Comparison of ENCODE assay signal across 33 cellular contexts in the genomic region with DNA sequence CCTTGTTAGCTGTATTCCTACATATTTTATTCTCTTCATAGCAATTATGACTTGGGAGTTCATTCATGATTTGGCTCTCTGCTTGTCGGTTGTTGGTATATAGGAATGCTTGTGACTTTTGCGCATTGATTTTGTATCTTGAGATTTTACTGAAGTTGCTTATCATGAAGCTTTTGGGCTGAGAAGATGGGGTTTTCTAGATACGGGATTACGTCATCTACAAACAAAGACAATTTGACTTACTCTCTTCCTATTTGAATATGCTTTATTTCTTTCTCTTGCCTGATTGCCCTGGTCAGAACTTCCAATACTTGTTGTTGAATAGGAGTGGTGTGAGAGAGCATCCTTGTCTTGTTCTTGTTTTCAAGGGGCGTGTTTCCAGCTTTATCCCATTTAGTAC.
DNase-seq lines count a peak whose midpoint lies in the region; ATAC-seq, FAIRE-seq and TF ChIP-seq lines count a peak whose summit lies in the region.
"Had no signal": no experiment of that assay in that cellular context is flagged by ENCODE, and none has a peak within 500 bp of the region (broad histone marks: within the 10 kb centered on the region; RNA-seq: fewer than 3 reads in every experiment).

No MANE protein-coding gene starts in this region.

- H3K27ac ChIP-seq in HepG2 (ENCODE audit: extremely low read length, insufficient read depth, low read length) (no peak overlapping the region), right lobe of liver (no peak overlapping the region), HEK293 (ENCODE audit: extremely low read depth, low read depth, low read length) (no peak overlapping the region), GM12878 (ENCODE audit: control insufficient read depth, insufficient read depth) (no peak overlapping the region), body of pancreas (no peak overlapping the region)
- H3K27ac ChIP-seq: 22Rv1; A549; BLaER1; BLaER1 treated with 17β-estradiol and CSF1 and Interleukin-3, amounts not matched to agents 10 nM and 100 nM; C4-2B had no signal

- in situ Hi-C loops in HepG2 (cut with HindIII; ENCODE audit: extremely low pct_ligation_motif_present, low pct_unique_long_range_greater_than_20kb) (no loop called here), GM12878 (cut with MboI) (no loop called here)

- ATAC-seq in HepG2, result no peak
- ATAC-seq in right lobe of liver, result no peak
- ATAC-seq in GM12878, result no peak
- no peak for ATAC-seq in body of pancreas
- ATAC-seq: A549; CD8-positive, alpha-beta T cell had no signal

- TF ChIP-seq EP300 in HepG2 (IDR thresholded peaks at IDR 0.05; ENCODE audit: low read depth in 2 of 2, low read length in 2 of 2) (no peak), HepG2 (CRISPR knock-in tag; IDR thresholded peaks at IDR 0.05; ENCODE audit: borderline replicate concordance) (no peak), GM12878 (IDR thresholded peaks at IDR 0.05; ENCODE audit: borderline replicate concordance in 1 of 2, control insufficient read depth in 1 of 2, low read depth in 2 of 2, low read length in 2 of 2) (no peak)

- H3K4me1 ChIP-seq in HepG2 (ENCODE audit: insufficient read depth, low read length) (no peaks in the 10 kb centered on the region), right lobe of liver (no peaks in the 10 kb centered on the region), HEK293 (ENCODE audit: control insufficient read depth, insufficient read depth, low read length) (no peaks in the 10 kb centered on the region), GM12878 (ENCODE audit: control insufficient read depth, insufficient read depth, low read length) (no peaks in the 10 kb centered on the region), body of pancreas (no peaks in the 10 kb centered on the region)
- H3K4me1 ChIP-seq: A549, BE2C, Caco-2 had no signal

- WGBS in HepG2 (ENCODE audit: low lambda C conversion rate), result 23% methylated on average over 5 of the region's 5 CpGs
- 68% methylated on average over 5 of the region's 5 CpGs for WGBS in right lobe of liver (ENCODE audit: insufficient coverage, low coverage, low lambda C conversion rate, missing lambda C conversion rate)
- WGBS in GM12878 (ENCODE audit: insufficient coverage, insufficient replicate concordance, low lambda C conversion rate, missing lambda C conversion rate), result 61% methylated on average over 5 of the region's 5 CpGs
- 78 to 85% methylated on average over 5 of the region's 5 CpGs for WGBS in body of pancreas, 2 donors

- no peaks in the 10 kb centered on the region for H3K36me3 ChIP-seq in HepG2 (replicated peaks in 1 of 2; ENCODE audit: control insufficient read depth in 1 of 2, insufficient read depth in 2 of 2, low read length in 2 of 2)
- no peaks in the 10 kb centered on the region for H3K36me3 ChIP-seq in right lobe of liver
- H3K36me3 ChIP-seq in HEK293 (ENCODE audit: control insufficient read depth in 2 of 2, insufficient read depth in 1 of 2, low read length in 2 of 2), result no peaks in the 10 kb centered on the region
- no peaks in the 10 kb centered on the region for H3K36me3 ChIP-seq in GM12878 (ENCODE audit: control insufficient read depth in 2 of 2, insufficient read depth in 2 of 2, low read length in 1 of 2)
- H3K36me3 ChIP-seq in body of pancreas (replicated peaks in 1 of 2; ENCODE audit: insufficient read depth in 1 of 2, low read depth in 2 of 2), result no peaks in the 10 kb centered on the region
- H3K36me3 ChIP-seq: BE2C; BLaER1; BLaER1 treated with 17β-estradiol and CSF1 and Interleukin-3, amounts not matched to agents 10 nM and 100 nM had no signal

- no peak overlapping the region for H3K4me2 ChIP-seq in HepG2 (ENCODE audit: low read depth, low read length)
- H3K4me2 ChIP-seq in GM12878 (ENCODE audit: control insufficient read depth, insufficient read depth), result no peak overlapping the region
- H3K4me2 ChIP-seq: A549; BLaER1; BLaER1 treated with 17β-estradiol and CSF1 and Interleukin-3, amounts not matched to agents 10 nM and 100 nM had no signal

- BruUV-seq in HepG2 (replicated peaks; lab: Mats Ljungman, UMichigan) (no TSS peak), GM12878 (replicated peaks; lab: Mats Ljungman, UMichigan) (no TSS peak)

- H3K4me3 ChIP-seq in HepG2 (replicated peaks in 1 of 3; ENCODE audit: insufficient read depth in 1 of 3, low read depth in 2 of 3, low read length in 3 of 3) (no peak overlapping the region), right lobe of liver (no peak overlapping the region), HEK293 (ENCODE audit: low read depth, low read length) (no peak overlapping the region), GM12878 (no peak overlapping the region), body of pancreas (no peak overlapping the region)
- H3K4me3 ChIP-seq: A549; BLaER1; BLaER1 treated with 17β-estradiol and CSF1 and Interleukin-3, amounts not matched to agents 10 nM and 100 nM had no signal

- H4K20me1 ChIP-seq in HepG2 (ENCODE audit: insufficient read depth, low read length) (no peaks in the 10 kb centered on the region), GM12878 (ENCODE audit: control insufficient read depth, insufficient read depth) (no peaks in the 10 kb centered on the region)
- H4K20me1 ChIP-seq: BLaER1; BLaER1 treated with 17β-estradiol and CSF1 and Interleukin-3, amounts not matched to agents 10 nM and 100 nM had no signal

- CTCF ChIA-PET in HepG2 (lab: Yijun Ruan, JAX; ENCODE audit: low intra/inter-chr PET ratio, low total read pairs), result no interaction called here
- CTCF ChIA-PET in HEK293 (lab: Yijun Ruan, JAX), result no interaction called here
- CTCF ChIA-PET in GM12878 (lab: Yijun Ruan, JAX), result no interaction called here

- H2AFZ ChIP-seq in HepG2 (ENCODE audit: low read length) (no peak overlapping the region), GM12878 (ENCODE audit: control insufficient read depth, low read depth, low read length) (no peak overlapping the region)

- DNase-seq in HepG2 (ENCODE audit: low spot score) (no peak), right lobe of liver (no peak), GM12878 (ENCODE audit: low read depth, low spot score) (no peak), body of pancreas (no peak)
- no peak for DNase-seq in stimulated activated CD4-positive, alpha-beta T cell treated with anti-CD3 and anti-CD28 coated beads, Interleukin-4, amount 100 ng/mL, for 4 hours
- DNase-seq: 8988T; ACHN; AML-193; BE2C; C1 segment of cervical spinal cord; Caco-2; Calu3; CD4-positive, alpha-beta memory T cell; CD4-positive, alpha-beta T cell; CD4-positive, CD25-positive, alpha-beta regulatory T cell; CD8-positive, alpha-beta memory T cell; CD8-positive, alpha-beta T cell; COR-L47; DMS 273 treated with DMSO at 0.1 percent for 48 hours; DMS153; DMS53; DMS79; DMS79 treated with DMSO at 0.1 percent for 48 hours; DND-41; EL had no signal

- TF ChIP-seq CTCF in HepG2 (CRISPR knock-in tag; IDR thresholded peaks at IDR 0.05) (no peak), right lobe of liver (IDR thresholded peaks at IDR 0.05) (no peak), HEK293 (tag by site-specific recombination; IDR thresholded peaks at IDR 0.05) (no peak), GM12878 (IDR thresholded peaks at IDR 0.05 in 2 of 3, conservative IDR thresholded peaks at IDR 0.05 in 1 of 3; ENCODE audit: control insufficient read depth in 2 of 3, extremely low read depth in 1 of 3, insufficient read depth in 1 of 3, low read depth in 3 of 3, low read length in 3 of 3) (no peak), body of pancreas (IDR thresholded peaks at IDR 0.05) (no peak)

- POLR2A ChIA-PET in HepG2 (lab: Yijun Ruan, JAX), result no interaction called here
- POLR2A ChIA-PET in HEK293 (lab: Yijun Ruan, JAX), result no interaction called here
- POLR2A ChIA-PET in GM12878 (lab: Charles Lee), result no interaction called here

- RAD21 ChIA-PET in GM12878 (lab: Charles Lee; ENCODE audit: unreplicated experiment), result no interaction called here

- TF ChIP-seq RAD21 in HepG2 (CRISPR knock-in tag; IDR thresholded peaks at IDR 0.05) (no peak), GM12878 (IDR thresholded peaks at IDR 0.05; ENCODE audit: insufficient read depth, low read depth, low read length) (no peak)

- FAIRE-seq in HepG2 (lab: Jason Lieb, UNC) (no peak), GM12878 (lab: Jason Lieb, UNC) (no peak)
- FAIRE-seq: A204.1, A549, D721Med had no signal

- H3K27me3 ChIP-seq in HepG2 (ENCODE audit: control insufficient read depth in 1 of 2, insufficient read depth in 2 of 2, low read length in 2 of 2) (no peaks in the 10 kb centered on the region), right lobe of liver (no peaks in the 10 kb centered on the region), GM12878 (replicated peaks in 1 of 2; ENCODE audit: control insufficient read depth in 2 of 2, insufficient read depth in 2 of 2, low read length in 1 of 2) (no peaks in the 10 kb centered on the region), body of pancreas (no peaks in the 10 kb centered on the region)
- H3K27me3 ChIP-seq: BE2C; BLaER1; BLaER1 treated with 17β-estradiol and CSF1 and Interleukin-3, amounts not matched to agents 10 nM and 100 nM had no signal

- intact Hi-C loops in HepG2 (cut with micrococcal nuclease; ENCODE audit: unreplicated experiment) (no loop called here), right lobe of liver (cut with DNase I) (no loop called here), GM12878 (cut with micrococcal nuclease; ENCODE audit: unreplicated experiment) (no loop called here), body of pancreas (cut with DNase I) (no loop called here)

- H3K9me3 ChIP-seq in HepG2 (ENCODE audit: low read length), result peaks cover 77% of the 10 kb centered on the region
- H3K9me3 ChIP-seq in right lobe of liver, result no peaks in the 10 kb centered on the region
- H3K9me3 ChIP-seq in HEK293 (ENCODE audit: control insufficient read depth, insufficient read depth, low read depth, low read length), result no peaks in the 10 kb centered on the region
- H3K9me3 ChIP-seq in GM12878 (replicated peaks; ENCODE audit: control insufficient read depth, insufficient read depth, low read length), result no peaks in the 10 kb centered on the region
- peaks cover 0 to 5% (median 0%) of the 10 kb centered on the region in 3 donors for H3K9me3 ChIP-seq in body of pancreas
- H3K9me3 ChIP-seq: BE2C, BLaER1, Caco-2 had no signal

- SMC1A ChIA-PET in GM12878 (lab: Charles Lee; ENCODE audit: uncharacterized antibody, unreplicated experiment), result interaction anchor here (1.4 kb wide), 1 partner anchor 15 kb away, joined by 4 read pairs; no protein-coding TSS in a partner anchor

- no peak for TF ChIP-seq POLR2A in HepG2 (IDR thresholded peaks at IDR 0.05; ENCODE audit: insufficient read depth in 1 of 2, low read depth in 2 of 2, low read length in 2 of 2)
- TF ChIP-seq POLR2A in right lobe of liver (IDR thresholded peaks at IDR 0.05), result no peak
- TF ChIP-seq POLR2A in GM12878 (IDR thresholded peaks at IDR 0.05; ENCODE audit: low read depth, low read length), result no peak
- TF ChIP-seq POLR2A in body of pancreas (IDR thresholded peaks at IDR 0.05), result no peak

- H3K9ac ChIP-seq in HepG2 (ENCODE audit: insufficient read depth, low read depth, low read length) (no peak overlapping the region), GM12878 (ENCODE audit: control insufficient read depth, insufficient read depth, low read length) (no peak overlapping the region)
- H3K9ac ChIP-seq: BLaER1; BLaER1 treated with 17β-estradiol and CSF1 and Interleukin-3, amounts not matched to agents 10 nM and 100 nM had no signal

- H3K79me2 ChIP-seq in HepG2 (ENCODE audit: insufficient read depth, low read length) (no peaks in the 10 kb centered on the region), GM12878 (ENCODE audit: control insufficient read depth, insufficient read depth, low read length) (no peaks in the 10 kb centered on the region)
